Comparison of ENCODE assay signal across 26 cellular contexts in the genomic region with DNA sequence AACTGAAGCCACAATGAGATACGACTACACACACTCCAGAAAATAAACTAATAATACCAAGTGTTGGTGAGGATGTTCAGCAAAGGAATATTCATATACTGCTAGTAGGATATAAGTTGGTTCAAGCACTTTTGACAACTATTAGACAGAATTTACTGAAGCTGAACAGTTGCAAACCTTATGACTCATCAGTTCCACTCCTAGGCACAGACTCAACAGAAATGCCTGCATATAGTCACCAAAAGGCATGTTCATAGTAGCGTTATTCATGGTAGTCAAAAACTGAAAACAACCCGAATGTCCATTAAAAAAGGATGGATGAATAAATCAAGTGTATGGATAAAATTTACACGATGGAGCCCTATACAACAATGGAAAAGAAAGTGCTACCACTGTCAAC.
DNase-seq lines count a peak whose midpoint lies in the region; ATAC-seq, FAIRE-seq and TF ChIP-seq lines count a peak whose summit lies in the region.
"Had no signal": no experiment of that assay in that cellular context is flagged by ENCODE, and none has a peak within 500 bp of the region (broad histone marks: within the 10 kb centered on the region; RNA-seq: fewer than 3 reads in every experiment).

No MANE protein-coding gene starts in this region.

- TF ChIP-seq CTCF in K562 (IDR thresholded peaks at IDR 0.05 in 2 of 3, conservative IDR thresholded peaks at IDR 0.05 in 1 of 3; ENCODE audit: insufficient read depth in 2 of 3, low read depth in 1 of 3, low read length in 3 of 3) (no peak), D721Med (IDR thresholded peaks at IDR 0.05; ENCODE audit: insufficient read depth, missing control alignments) (no peak)

- H3K79me2 ChIP-seq in K562 (ENCODE audit: control insufficient read depth, insufficient read depth, low read length): no peaks in the 10 kb centered on the region

- H3K36me3 ChIP-seq in K562 (ENCODE audit: control insufficient read depth, insufficient read depth, low read length): no peaks in the 10 kb centered on the region
- H3K36me3 ChIP-seq: heart right ventricle, neutrophil, prostate gland, upper lobe of right lung had no signal

- no peak for DNase-seq in activated CD4-positive, alpha-beta T cell treated with anti-CD3 and anti-CD28 coated beads for 36 hours
- no peak for DNase-seq in activated CD4-positive, alpha-beta T cell treated with anti-CD3 and anti-CD28 coated beads for 4 hours
- DNase-seq in K562 (ENCODE audit: extremely low read depth in 1 of 4, low spot score in 3 of 4): no peak
- no peak for DNase-seq in stimulated activated effector memory CD8-positive, alpha-beta T cell treated with anti-CD3 and anti-CD28 coated beads, Interleukin-12 subunit alpha, Interleukin-12 subunit beta, amount 100 ng/mL, for 72 hours (ENCODE audit: low spot score in 2 of 2)
- DNase-seq in NCI-H510A (lab: John Stamatoyannopoulos, UW): no peak
- no peak for DNase-seq in D721Med (ENCODE audit: insufficient read length, low spot score)
- DNase-seq: activated CD4-positive, alpha-beta T cell treated with anti-CD3 and anti-CD28 coated beads, Interleukin-2, amount 50 U/mL, for 1 hour; activated effector memory CD4-positive, alpha-beta T cell treated with Interleukin-2 at 50 U/mL for 16 hours; activated naive CD8-positive, alpha-beta T cell treated with anti-CD3 and anti-CD28 coated beads, Interleukin-2, amount 10 ng/mL, durations not matched to agents 7 days and 5 days; DMS53; dorsolateral prefrontal cortex; GF-D8; heart right ventricle; KG1; mesendoderm; MV-4-11; NCI-H524 treated with DMSO at 0.1 percent for 48 hours; RPMI8226; stimulated activated CD8-positive, alpha-beta memory T cell treated with anti-CD3 and anti-CD28 coated beads, Interleukin-4, amount 100 ng/mL, for 48 hours; upper lobe of right lung had no signal

- in situ Hi-C loops in K562 (cut with MboI): no loop called here

- no peak overlapping the region for H2AFZ ChIP-seq in K562 (ENCODE audit: low read depth, low read length)

- H3K4me1 Mint-ChIP-seq in activated CD4-positive, alpha-beta T cell treated with anti-CD3 and anti-CD28 coated beads for 36 hours: peaks cover 7% of the 10 kb centered on the region
- H3K4me1 Mint-ChIP-seq in stimulated activated effector memory CD8-positive, alpha-beta T cell treated with anti-CD3 and anti-CD28 coated beads, Interleukin-12 subunit alpha, Interleukin-12 subunit beta, amount 100 ng/mL, for 72 hours: peaks cover 7% of the 10 kb centered on the region
- H3K4me1 Mint-ChIP-seq: activated naive CD8-positive, alpha-beta T cell treated with anti-CD3 and anti-CD28 coated beads, Interleukin-2, amount 10 ng/mL, durations not matched to agents 7 days and 5 days had no signal

- TF ChIP-seq POLR2A in K562 (conservative IDR thresholded peaks at IDR 0.05): no peak

- TF ChIP-seq RAD21 in K562 (CRISPR knock-in tag; conservative IDR thresholded peaks at IDR 0.05 in 1 of 2, IDR thresholded peaks at IDR 0.05 in 1 of 2): no peak

- BruUV-seq in K562 (replicated peaks; lab: Mats Ljungman, UMichigan): no TSS peak

- no peaks in the 10 kb centered on the region for H3K27me3 ChIP-seq in K562 (ENCODE audit: control insufficient read depth in 2 of 2, insufficient read depth in 2 of 2, low read length in 2 of 2)
- H3K27me3 ChIP-seq: dorsolateral prefrontal cortex, heart right ventricle, neutrophil, upper lobe of right lung had no signal

- TF ChIP-seq EP300 in K562 (IDR thresholded peaks at IDR 0.05; ENCODE audit: low read length): no peak

- no peak overlapping the region for H3K4me3 Mint-ChIP-seq in activated CD4-positive, alpha-beta T cell treated with anti-CD3 and anti-CD28 coated beads for 36 hours
- no peak overlapping the region for H3K4me3 Mint-ChIP-seq in stimulated activated effector memory CD8-positive, alpha-beta T cell treated with anti-CD3 and anti-CD28 coated beads, Interleukin-12 subunit alpha, Interleukin-12 subunit beta, amount 100 ng/mL, for 72 hours
- H3K4me3 Mint-ChIP-seq: activated naive CD8-positive, alpha-beta T cell treated with anti-CD3 and anti-CD28 coated beads, Interleukin-2, amount 10 ng/mL, durations not matched to agents 7 days and 5 days; T-helper 1 cell treated with Interleukin-12 subunit alpha and Interleukin-12 subunit beta and Interleukin-4 antibody, amounts not matched to agents 30 μg/mL and 1 μg/mL, for 36 hours had no signal

- no peaks in the 10 kb centered on the region for H4K20me1 ChIP-seq in K562 (replicated peaks; ENCODE audit: control insufficient read depth, insufficient read depth, low read length)

- FAIRE-seq in K562 (lab: Jason Lieb, UNC) (peak; percentile 61), D721Med (lab: Jason Lieb, UNC) (no peak)

- H3K9ac ChIP-seq in K562 (ENCODE audit: insufficient read depth in 1 of 2, low read depth in 2 of 2, low read length in 2 of 2): no peak overlapping the region

- H3K9me3 ChIP-seq in K562 (replicated peaks; ENCODE audit: control insufficient read depth, insufficient read depth, low read depth, low read length): peaks cover 3% of the 10 kb centered on the region; the same call in 1 of the 2 replicates
- H3K9me3 ChIP-seq: neutrophil, prostate gland had no signal

- WGBS in K562 (ENCODE audit: insufficient coverage, low coverage, missing lambda C conversion rate): 22% methylated on average over 4 of the region's 4 CpGs

- POLR2A ChIA-PET in activated CD4-positive, alpha-beta T cell treated with anti-CD3 and anti-CD28 coated beads for 36 hours (lab: Charles Lee): no interaction called here
- POLR2A ChIA-PET in K562 (lab: Yijun Ruan, JAX): interaction anchor here (0.6 to 0.7 kb wide), 2 partner anchors 13 to 925 kb away, joined by 3 read pairs; no protein-coding TSS in a partner anchor

- CTCF ChIA-PET in activated CD4-positive, alpha-beta T cell treated with anti-CD3 and anti-CD28 coated beads for 36 hours (lab: Charles Lee): interaction anchor here (0.9 to 1.1 kb wide), 2 partner anchors 10 to 24 kb away, joined by 3 to 4 read pairs; no protein-coding TSS in a partner anchor
- CTCF ChIA-PET in K562 (lab: Yijun Ruan, JAX; ENCODE audit: low intra/inter-chr PET ratio): no interaction called here

- peaks cover 3% of the 10 kb centered on the region for H3K9me3 Mint-ChIP-seq in activated CD4-positive, alpha-beta T cell treated with anti-CD3 and anti-CD28 coated beads for 36 hours (ENCODE audit: low read depth)
- peaks cover 5% of the 10 kb centered on the region for H3K9me3 Mint-ChIP-seq in stimulated activated effector memory CD8-positive, alpha-beta T cell treated with anti-CD3 and anti-CD28 coated beads, Interleukin-12 subunit alpha, Interleukin-12 subunit beta, amount 100 ng/mL, for 72 hours

- no peak overlapping the region for H3K4me2 ChIP-seq in K562 (ENCODE audit: insufficient read depth, low read length)

- no peak overlapping the region for H3K27ac ChIP-seq in K562 (ENCODE audit: extremely low read depth, low read depth, low read length)
- H3K27ac ChIP-seq: dorsolateral prefrontal cortex, heart right ventricle, neutrophil, prostate gland, SK-N-MC, upper lobe of right lung had no signal

- H3K27me3 Mint-ChIP-seq in activated CD4-positive, alpha-beta T cell treated with anti-CD3 and anti-CD28 coated beads for 36 hours: peaks cover 20% of the 10 kb centered on the region

- peak; percentile 49 for ATAC-seq in activated CD4-positive, alpha-beta T cell treated with anti-CD3 and anti-CD28 coated beads for 36 hours
- peak; percentile 60 for ATAC-seq in HG02759 (IDR thresholded peaks at IDR 0.05; ENCODE audit: unreplicated experiment)
- no peak for ATAC-seq in K562
- peak; percentile 65 for ATAC-seq in stimulated activated effector memory CD8-positive, alpha-beta T cell treated with anti-CD3 and anti-CD28 coated beads, Interleukin-12 subunit alpha, Interleukin-12 subunit beta, amount 100 ng/mL, for 72 hours
- no peak for ATAC-seq in GM18861 (IDR thresholded peaks at IDR 0.05; ENCODE audit: unreplicated experiment)
- ATAC-seq: heart right ventricle had no signal

- intact Hi-C loops in activated CD4-positive, alpha-beta T cell treated with anti-CD3 and anti-CD28 coated beads for 36 hours (cut with DNase I, micrococcal nuclease): no loop called here
- intact Hi-C loops in K562 (cut with micrococcal nuclease): no loop called here

- H3K4me1 ChIP-seq in K562 (replicated peaks in 1 of 2; ENCODE audit: control insufficient read depth in 2 of 2, insufficient read depth in 2 of 2, low read length in 2 of 2): peaks cover 0 to 7% of the 10 kb centered on the region in 2 experiments; a peak in 1 of 5 replicates
- H3K4me1 ChIP-seq: heart right ventricle, prostate gland, upper lobe of right lung had no signal

- H3K9me1 ChIP-seq in K562 (ENCODE audit: control insufficient read depth, insufficient read depth, low read length): no peaks in the 10 kb centered on the region

- no peak overlapping the region for H3K27ac Mint-ChIP-seq in activated CD4-positive, alpha-beta T cell treated with anti-CD3 and anti-CD28 coated beads for 36 hours
- no peak overlapping the region for H3K27ac Mint-ChIP-seq in stimulated activated effector memory CD8-positive, alpha-beta T cell treated with anti-CD3 and anti-CD28 coated beads, Interleukin-12 subunit alpha, Interleukin-12 subunit beta, amount 100 ng/mL, for 72 hours
- H3K27ac Mint-ChIP-seq: activated naive CD8-positive, alpha-beta T cell treated with anti-CD3 and anti-CD28 coated beads, Interleukin-2, amount 10 ng/mL, durations not matched to agents 7 days and 5 days; T-helper 1 cell treated with Interleukin-12 subunit alpha and Interleukin-12 subunit beta and Interleukin-4 antibody, amounts not matched to agents 30 μg/mL and 1 μg/mL, for 36 hours had no signal

- H3K4me3 ChIP-seq in K562: no peak overlapping the region
- H3K4me3 ChIP-seq: dorsolateral prefrontal cortex, heart right ventricle, prostate gland, SK-N-MC, upper lobe of right lung had no signal

- no peaks in the 10 kb centered on the region for H3K36me3 Mint-ChIP-seq in activated CD4-positive, alpha-beta T cell treated with anti-CD3 and anti-CD28 coated beads for 36 hours (ENCODE audit: low read depth)
- H3K36me3 Mint-ChIP-seq in stimulated activated effector memory CD8-positive, alpha-beta T cell treated with anti-CD3 and anti-CD28 coated beads, Interleukin-12 subunit alpha, Interleukin-12 subunit beta, amount 100 ng/mL, for 72 hours: no peaks in the 10 kb centered on the region

TF ChIP-seq in K562, 482 proteins besides CTCF, POLR2A, EP300 and RAD21 (continues in another document):
- TF ChIP-seq FOSL1 (tag; conservative IDR thresholded peaks at IDR 0.05) (peak; percentile 84), C11orf30 (IDR thresholded peaks at IDR 0.05; ENCODE audit: low read depth) (peak; percentile 48; the same call in 1 of the 2 replicates), ARID1B (IDR thresholded peaks at IDR 0.05) (peak; percentile 11; the same call in 1 of the 2 replicates), CCAR2 (IDR thresholded peaks at IDR 0.05; ENCODE audit: low read depth, low read length) (no peak), LEF1 (IDR thresholded peaks at IDR 0.05) (no peak), JUN (IDR thresholded peaks at IDR 0.05; ENCODE audit: borderline replicate concordance, low read depth, low read length) (peak; percentile 64; the same call in 1 of the 2 replicates), JUN (CRISPR knock-in tag; IDR thresholded peaks at IDR 0.05; ENCODE audit: borderline replicate concordance) (no peak), ZNF316 (IDR thresholded peaks at IDR 0.05) (peak; percentile 45), MAFG (tag; conservative IDR thresholded peaks at IDR 0.05) (peak; percentile 21)

Comparison
In these comparisons a context has a peak if more than half of its experiments do, and no peak if none do; other contexts are left out.
1. ATAC-seq: peak in activated CD4-positive, alpha-beta T cell treated with anti-CD3 and anti-CD28 coated beads for 36 hours (single experiment), HG02759 (single experiment) and stimulated activated effector memory CD8-positive, alpha-beta T cell treated with anti-CD3 and anti-CD28 coated beads, Interleukin-12 subunit alpha, Interleukin-12 subunit beta, amount 100 ng/mL, for 72 hours (single experiment); none in K562 (single experiment) and GM18861 (single experiment).